ENCODE assay signal across 1 cellular context in the genomic region with DNA sequence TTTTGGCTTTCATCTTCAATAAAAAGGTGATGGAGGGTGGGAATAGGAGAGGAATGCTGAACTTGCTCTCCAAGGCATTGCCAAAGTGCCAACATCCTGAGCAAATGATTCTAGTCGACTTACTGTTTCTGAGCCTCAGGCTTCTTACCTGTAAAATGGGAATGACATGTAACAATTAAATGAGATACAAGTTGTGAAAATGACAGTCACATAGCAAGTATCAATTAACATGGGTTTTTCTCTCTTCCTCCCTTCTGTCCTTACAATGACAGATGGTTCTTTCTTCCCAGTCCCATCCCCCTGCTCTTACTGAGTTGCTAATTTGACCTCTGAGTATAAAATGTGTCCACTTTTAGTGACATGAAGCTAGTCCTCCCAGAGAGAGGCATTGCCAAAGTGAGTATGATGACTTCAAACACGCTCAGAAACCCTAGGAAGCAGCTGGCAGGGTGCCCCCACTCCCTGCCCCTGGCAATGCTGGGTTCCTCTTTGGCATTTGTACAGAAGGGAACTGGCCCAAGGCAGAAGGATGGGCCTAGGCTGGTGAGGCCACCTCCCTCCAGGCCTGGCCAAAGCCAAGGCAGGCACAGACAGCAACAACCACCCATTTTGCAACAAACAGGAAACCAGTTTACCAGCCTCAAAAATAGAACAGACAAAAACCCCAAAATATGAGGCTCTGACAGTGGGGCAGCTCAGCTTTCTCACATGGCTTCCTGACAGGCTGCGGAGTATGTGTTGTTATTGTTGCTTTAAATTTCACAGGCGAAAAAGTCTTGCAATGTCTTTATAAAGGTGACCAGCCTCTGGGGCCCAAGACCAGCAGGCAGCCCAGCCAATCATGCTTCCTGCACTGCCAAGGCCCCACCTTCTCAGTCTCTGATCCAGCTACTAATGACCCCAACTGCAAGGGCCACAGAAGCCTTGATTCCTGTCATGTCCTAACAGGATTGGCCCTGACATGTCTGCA.
TF ChIP-seq lines count a peak whose summit lies in the region.

No MANE protein-coding gene starts in this region.

TF ChIP-seq in SK-N-SH, 30 proteins besides CTCF, POLR2A, EP300 and RAD21 (continued from another document):
- TF ChIP-seq REST (IDR thresholded peaks at IDR 0.05; ENCODE audit: low read depth, low read length): no peak
- TF ChIP-seq IRF3 (IDR thresholded peaks at IDR 0.05; ENCODE audit: low read depth, low read length): no peak
- TF ChIP-seq NRF1 (IDR thresholded peaks at IDR 0.05; ENCODE audit: low read depth, low read length): no peak
- TF ChIP-seq USF1 (IDR thresholded peaks at IDR 0.05; ENCODE audit: borderline replicate concordance, low read depth): no peak
- TF ChIP-seq MEF2A (IDR thresholded peaks at IDR 0.05; ENCODE audit: borderline replicate concordance, low read depth): no peak
- TF ChIP-seq POLR2AphosphoS5 (IDR thresholded peaks at IDR 0.05; ENCODE audit: low read depth, low read length): no peak
- no peak for TF ChIP-seq FOSL2 (IDR thresholded peaks at IDR 0.05; ENCODE audit: borderline replicate concordance, low read depth)
- TF ChIP-seq JUND (IDR thresholded peaks at IDR 0.05): no peak
- TF ChIP-seq FOXM1 (IDR thresholded peaks at IDR 0.05; ENCODE audit: low read depth): no peak
- TF ChIP-seq NFIC (IDR thresholded peaks at IDR 0.05; ENCODE audit: borderline replicate concordance): no peak
